In the genomic region with DNA sequence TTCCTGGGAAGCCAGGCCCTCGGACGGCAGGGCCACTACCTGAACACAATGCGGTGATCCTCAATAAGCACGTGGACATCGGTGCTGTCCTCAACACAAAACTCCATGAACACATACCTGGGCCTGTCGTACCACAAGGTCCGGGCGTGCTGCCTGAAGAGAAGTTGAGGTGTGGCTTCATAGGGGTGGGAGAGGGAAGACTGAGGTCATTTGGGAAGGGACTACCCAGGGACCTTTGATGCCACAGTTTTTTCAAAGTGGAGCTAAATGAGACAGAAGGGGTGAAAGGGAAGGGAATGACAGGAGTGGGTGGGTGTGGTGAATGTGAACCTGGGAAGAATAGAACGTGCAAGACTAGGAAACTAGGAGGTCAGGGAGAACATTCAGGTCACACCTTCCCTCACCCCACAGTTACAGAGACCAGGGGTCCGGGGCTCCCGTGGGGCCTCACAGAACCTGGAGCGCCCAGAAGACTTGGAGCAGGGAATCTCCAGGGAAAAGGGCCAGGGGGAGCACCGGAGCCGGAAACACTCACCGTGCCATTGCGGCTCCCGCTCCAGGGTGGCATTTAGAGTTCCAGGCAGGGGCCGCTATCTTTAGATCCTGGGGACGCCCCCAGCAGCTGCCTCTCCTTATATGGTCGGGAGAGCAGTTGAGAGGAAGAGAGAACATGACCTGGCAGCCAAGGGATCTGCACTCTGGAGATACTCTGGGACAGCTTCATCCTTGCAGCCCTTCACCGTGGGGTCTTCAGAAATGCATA, we compare ENCODE assay signal across 8 cellular contexts. TPM values are rescaled to one million over a fixed set of nuclear protein-coding genes. Genes with fewer than 3 reads are reported as not detected.
DNase-seq lines count a peak whose midpoint lies in the region; ATAC-seq and TF ChIP-seq lines count a peak whose summit lies in the region.

A gene (minus strand): TSS at position 570 of the 763 bp plus-strand sequence. CDS start 27 bp downstream, at position 543.

- CTCF ChIA-PET in Panc1 (lab: Charles Lee) = no interaction called here

- BruUV-seq in Panc1 (replicated peaks; lab: Mats Ljungman, UMichigan) = no TSS peak

- WGBS in spleen, 5 donors = 34 to 38% (median 36%) methylated on average over 21 of the region's 21 CpGs

- POLR2A ChIA-PET in Panc1 (lab: Charles Lee) = interaction anchor here (1.0 kb wide), 1 partner anchor 19 kb away, joined by 4 read pairs; a partner anchor contains a TSS

- intact Hi-C loops in Panc1 (cut with micrococcal nuclease; ENCODE audit: unreplicated experiment) = no loop called here
- intact Hi-C loops in spleen (cut with DNase I; ENCODE audit: low total_unique reads) = no loop called here

- H3K9me3 ChIP-seq in Panc1 (ENCODE audit: control insufficient read depth, insufficient read depth, low read depth, low read length) (no peaks in the 10 kb centered on the region), spleen (no peaks in the 10 kb centered on the region)

- ATAC-seq in Panc1 = peak; percentile 55
- no peak for ATAC-seq in GM21423 (IDR thresholded peaks at IDR 0.05; ENCODE audit: unreplicated experiment)

- H3K27me3 ChIP-seq in Panc1 (ENCODE audit: control insufficient read depth, insufficient read depth, low read length) (no peaks in the 10 kb centered on the region), brain microvascular endothelial cell (replicated peaks) (no peaks in the 10 kb centered on the region), spleen (replicated peaks in 1 of 7) (no peaks in the 10 kb centered on the region)

- no peaks in the 10 kb centered on the region; the same call in 1 of the 2 replicates for H3K36me3 ChIP-seq in Panc1 (ENCODE audit: control insufficient read depth, insufficient read depth, low read length)
- no peaks in the 10 kb centered on the region for H3K36me3 ChIP-seq in brain microvascular endothelial cell (replicated peaks)
- H3K36me3 ChIP-seq in spleen = peaks cover 0 to 19% (median 0%) of the 10 kb centered on the region in 6 donors

- in situ Hi-C loops in Panc1 (cut with HindIII; ENCODE audit: low pct_unique_long_range_greater_than_20kb, low sequenced_read_pairs) = no loop called here
- in situ Hi-C loops in brain microvascular endothelial cell (cut with HindIII; ENCODE audit: low pct_ligation_motif_present, low sequenced_read_pairs) = no loop called here

- TF ChIP-seq CTCF in Panc1 (IDR thresholded peaks at IDR 0.05) = no peak
- no peak for TF ChIP-seq CTCF in brain microvascular endothelial cell (IDR thresholded peaks at IDR 0.05; ENCODE audit: low read depth, low read length, missing control alignments)
- no peak for TF ChIP-seq CTCF in spleen (IDR thresholded peaks at IDR 0.05 in 8 of 11, conservative IDR thresholded peaks at IDR 0.05 in 3 of 11)

- H3K4me1 ChIP-seq in Panc1 (ENCODE audit: control insufficient read depth, insufficient read depth, low read length) = peaks cover 14% of the 10 kb centered on the region; the same call in 1 of the 2 replicates
- H3K4me1 ChIP-seq in spleen = peaks cover 22 to 53% (median 44%) of the 10 kb centered on the region in 6 donors

- peak within 1 kb of the TSS; percentile 68 to 78 for H3K4me3 ChIP-seq in Panc1 (ENCODE audit: low read depth in 2 of 2, low read length in 2 of 2)
- H3K4me3 ChIP-seq in brain microvascular endothelial cell (ENCODE audit: low read depth, low read length) = peak within 1 kb of the TSS; percentile 86
- peak within 1 kb of the TSS; percentile 81 to 100 (median 97) for H3K4me3 ChIP-seq in spleen

- DNase-seq in activated T-cell treated with anti-CD3 and anti-CD28 coated beads for 24 hours (ENCODE audit: low read depth) (peak; percentile 22), HUDEP-2 (lab: John Stamatoyannopoulos, UW; ENCODE audit: unreplicated experiment in 76 of 76) (peak in 40 of 76 experiments; percentile 7 to 63 (median 30)), Panc1 (ENCODE audit: low read depth, low spot score) (no peak), brain microvascular endothelial cell (peak; percentile 33), iPS-NIHi7 (ENCODE audit: extremely low spot score) (peak; percentile 84), spleen (peak; percentile 80)
- no peak for DNase-seq in activated T-cell treated with anti-CD3 and anti-CD28 coated beads, Interleukin-2, amount 50 U/mL, for 1 hour

- H3K27ac ChIP-seq in Panc1 (ENCODE audit: low read length) (peak within 1 kb of the TSS; percentile 76), brain microvascular endothelial cell (peak within 1 kb of the TSS; percentile 55), spleen (peak within 1 kb of the TSS; percentile 76 to 96 (median 91))

- no peak for TF ChIP-seq POLR2A in spleen (IDR thresholded peaks at IDR 0.05)

RNA-seq across cellular contexts. Expression of the gene that starts here (rescaled TPM):
- total RNA-seq in Panc1 (2021; ENCODE audit: unreplicated experiment) (0.74 TPM), spleen (1 to 10 TPM in 3 of 7 donors, under 1 TPM in 3, not detected in 1; 0.61 to 1.8 (median 1.1) TPM)
- polyA plus RNA-seq in Panc1 (2012; ENCODE audit: insufficient read length) = not detected
- under 1 TPM; 0.70 to 0.93 (median 0.89) TPM for polyA plus RNA-seq in spleen

Comparison
In these comparisons a context has a peak if more than half of its experiments do, and no peak if none do; other contexts are left out.
1. DNase-seq: peak in activated T-cell treated with anti-CD3 and anti-CD28 coated beads for 24 hours (single experiment), HUDEP-2 (40 of 76), brain microvascular endothelial cell (single experiment), iPS-NIHi7 (single experiment) and spleen (single experiment); none in activated T-cell treated with anti-CD3 and anti-CD28 coated beads, Interleukin-2, amount 50 U/mL, for 1 hour (single experiment) and Panc1 (single experiment).
2. Peak in ATAC-seq, H3K4me3 ChIP-seq and H3K27ac ChIP-seq in Panc1; RNA of the gene not detected or under 1 TPM.
3. Peak in every context shown above with its lines, with median percentiles within 50 percentile points of each other: H3K27ac ChIP-seq and H3K4me3 ChIP-seq.